In the genomic region with DNA sequence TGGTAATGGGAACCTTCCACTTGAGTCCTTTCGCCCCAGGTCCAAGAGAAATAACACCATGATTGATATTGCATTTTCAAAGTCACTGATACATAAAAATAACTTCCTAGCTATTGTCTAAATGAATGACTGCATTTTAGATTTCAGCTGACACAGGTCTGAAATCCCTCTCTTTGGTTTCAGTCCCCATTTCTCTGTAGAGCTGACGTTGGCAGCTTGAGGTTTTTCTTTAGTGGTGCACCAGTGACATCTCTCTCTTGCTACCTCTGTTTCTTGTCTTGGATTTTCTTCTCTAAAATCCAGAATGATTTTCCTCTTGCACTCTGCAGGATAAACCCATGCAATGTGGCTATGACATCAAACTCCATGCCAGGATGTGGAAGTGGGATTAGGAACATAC, we compare ENCODE assay signal across 25 cellular contexts. TPM values are rescaled to one million over a fixed set of nuclear protein-coding genes. Genes with fewer than 3 reads are reported as not detected.
A peak's percentile ranks its signal among the peaks of the same experiment; 100 is the strongest.
DNase-seq lines count a peak whose midpoint lies in the region; ATAC-seq, FAIRE-seq and TF ChIP-seq lines count a peak whose summit lies in the region.
"Had no signal": no experiment of that assay in that cellular context is flagged by ENCODE, and none has a peak within 500 bp of the region (broad histone marks: within the 10 kb centered on the region; RNA-seq: fewer than 3 reads in every experiment).

No MANE protein-coding gene starts in this region.

- SMC1A ChIA-PET in GM12878 (lab: Charles Lee; ENCODE audit: uncharacterized antibody, unreplicated experiment), result interaction anchor here (1.0 to 10.5 kb wide), 14 partner anchors 9 to 99 kb away, joined by 3 to 103 read pairs (median 6); no protein-coding TSS in a partner anchor

- in situ Hi-C loops in GM12878 (cut with MboI), result no loop called here

- intact Hi-C loops in activated CD4-positive, alpha-beta T cell treated with anti-CD3 and anti-CD28 coated beads, Interleukin-2, amount 10 ng/mL, durations not matched to agents 24 days and 14 days (cut with micrococcal nuclease), result loop anchor here (2.0 to 5.0 kb wide), 2 partner anchors 30 to 93 kb away; no protein-coding TSS in a partner anchor
- intact Hi-C loops in GM12878 (cut with micrococcal nuclease; ENCODE audit: unreplicated experiment) (loop anchor here (5.0 kb wide), 2 partner anchors 53 to 83 kb away; no protein-coding TSS in a partner anchor), thyroid gland (cut with DNase I) (no loop called here), Calu3 (cut with micrococcal nuclease; ENCODE audit: unreplicated experiment) (no loop called here)

- H3K9me3 ChIP-seq in DND-41 (ENCODE audit: insufficient read depth, low read length, severe bottlenecking), result no peaks in the 10 kb centered on the region
- no peaks in the 10 kb centered on the region; the same call in 2 of the 3 replicates for H3K9me3 ChIP-seq in GM12878 (replicated peaks; ENCODE audit: control insufficient read depth, insufficient read depth, low read length)
- no peaks in the 10 kb centered on the region for H3K9me3 ChIP-seq in thyroid gland
- H3K9me3 ChIP-seq: body of pancreas, upper lobe of left lung had no signal

- CTCF ChIA-PET in GM12878 (lab: Yijun Ruan, JAX), result interaction anchor here (0.8 to 4.3 kb wide), 7 partner anchors 11 to 99 kb away, joined by 3 to 21 read pairs (median 3); no protein-coding TSS in a partner anchor
- CTCF ChIA-PET in Calu3 (lab: Charles Lee), result no interaction called here

- 59% methylated on average over 2 of the region's 2 CpGs for WGBS in GM12878 (ENCODE audit: insufficient coverage, insufficient replicate concordance, low lambda C conversion rate, missing lambda C conversion rate)
- WGBS in thyroid gland, 2 donors, result 85 to 91% methylated on average over 2 of the region's 2 CpGs

- ATAC-seq in DND-41 (ENCODE audit: insufficient read depth, low read depth), result no peak
- ATAC-seq in GM12878, result peak; percentile 6; the same call in 1 of the 3 replicates
- ATAC-seq: body of pancreas had no signal

- H3K9me3 Mint-ChIP-seq in activated CD4-positive, alpha-beta T cell treated with anti-CD3 and anti-CD28 coated beads, Interleukin-2, amount 10 ng/mL, durations not matched to agents 24 days and 14 days, result peaks cover 9% of the 10 kb centered on the region
- H3K9me3 Mint-ChIP-seq in Calu3 (ENCODE audit: low read depth, unreplicated experiment), result no peaks in the 10 kb centered on the region

- H3K27ac Mint-ChIP-seq in activated CD4-positive, alpha-beta T cell treated with anti-CD3 and anti-CD28 coated beads, Interleukin-2, amount 10 ng/mL, durations not matched to agents 24 days and 14 days, result peak overlapping the region; percentile 18
- no peak overlapping the region for H3K27ac Mint-ChIP-seq in Calu3 (ENCODE audit: unreplicated experiment)

- H3K4me3 ChIP-seq in DND-41 (ENCODE audit: low read depth in 1 of 2, low read length in 2 of 2) (no peak overlapping the region), GM12878 (no peak overlapping the region), thyroid gland (replicated peaks in 1 of 3) (no peak overlapping the region)
- H3K4me3 ChIP-seq: body of pancreas, upper lobe of left lung had no signal

- H3K4me3 Mint-ChIP-seq in activated CD4-positive, alpha-beta T cell treated with anti-CD3 and anti-CD28 coated beads, Interleukin-2, amount 10 ng/mL, durations not matched to agents 24 days and 14 days, result peak overlapping the region; percentile 3
- no peak overlapping the region for H3K4me3 Mint-ChIP-seq in Calu3 (ENCODE audit: low read depth, unreplicated experiment)

- no peak for TF ChIP-seq EP300 in GM12878 (IDR thresholded peaks at IDR 0.05; ENCODE audit: borderline replicate concordance in 1 of 2, control insufficient read depth in 1 of 2, low read depth in 2 of 2, low read length in 2 of 2)

- TF ChIP-seq CTCF in DND-41 (IDR thresholded peaks at IDR 0.05; ENCODE audit: borderline replicate concordance, extremely low read depth, low read length, poor library complexity, severe bottlenecking) (no peak), GM12878 (IDR thresholded peaks at IDR 0.05 in 2 of 3, conservative IDR thresholded peaks at IDR 0.05 in 1 of 3; ENCODE audit: control insufficient read depth in 2 of 3, extremely low read depth in 1 of 3, insufficient read depth in 1 of 3, low read depth in 3 of 3, low read length in 3 of 3) (no peak), thyroid gland (IDR thresholded peaks at IDR 0.05) (no peak), Calu3 (IDR thresholded peaks at IDR 0.05; ENCODE audit: unreplicated experiment) (no peak)

- H3K79me2 ChIP-seq in DND-41 (ENCODE audit: insufficient read depth, low read length), result no peaks in the 10 kb centered on the region
- H3K79me2 ChIP-seq in GM12878 (ENCODE audit: control insufficient read depth, insufficient read depth, low read length), result no peaks in the 10 kb centered on the region

- H3K4me2 ChIP-seq in DND-41 (ENCODE audit: insufficient read depth, low read length), result no peak overlapping the region
- 0 out of 2 replicates have a peak overlapping the region, but pooled peaks have one; percentile 7 for H3K4me2 ChIP-seq in GM12878 (ENCODE audit: control insufficient read depth, insufficient read depth)

- POLR2A ChIA-PET in GM12878 (lab: Charles Lee), result interaction anchor here (0.6 to 2.4 kb wide), 7 partner anchors 9 to 78 kb away, joined by 3 to 9 read pairs (median 5); no protein-coding TSS in a partner anchor

- H3K4me1 Mint-ChIP-seq in activated CD4-positive, alpha-beta T cell treated with anti-CD3 and anti-CD28 coated beads, Interleukin-2, amount 10 ng/mL, durations not matched to agents 24 days and 14 days, result peaks cover 61% of the 10 kb centered on the region
- peaks cover 8% of the 10 kb centered on the region for H3K4me1 Mint-ChIP-seq in Calu3 (ENCODE audit: low read depth, unreplicated experiment)

- H3K27me3 Mint-ChIP-seq in activated CD4-positive, alpha-beta T cell treated with anti-CD3 and anti-CD28 coated beads, Interleukin-2, amount 10 ng/mL, durations not matched to agents 24 days and 14 days, result no peaks in the 10 kb centered on the region
- H3K27me3 Mint-ChIP-seq in Calu3 (ENCODE audit: unreplicated experiment), result peaks cover 16% of the 10 kb centered on the region

- no peaks in the 10 kb centered on the region for H4K20me1 ChIP-seq in DND-41 (ENCODE audit: insufficient read depth, low read length)
- H4K20me1 ChIP-seq in GM12878 (ENCODE audit: control insufficient read depth, insufficient read depth), result no peaks in the 10 kb centered on the region

- H3K9ac ChIP-seq in DND-41 (ENCODE audit: low read depth, low read length) (no peak overlapping the region), GM12878 (ENCODE audit: control insufficient read depth, insufficient read depth, low read length) (no peak overlapping the region)

- DNase-seq in activated CD4-positive, alpha-beta T cell treated with anti-CD3 and anti-CD28 coated beads, Interleukin-2, amount 10 ng/mL, durations not matched to agents 24 days and 14 days, result peak; percentile 71
- DNase-seq in activated CD4-positive, alpha-beta T cell treated with anti-CD3 and anti-CD28 coated beads, Interleukin-2, amount 50 U/mL, for 4 hours, result no peak
- DNase-seq in DND-41 (no peak), RPMI8226 (peak; percentile 40), GM12878 (ENCODE audit: low read depth, low spot score) (no peak), thyroid gland (no peak), H54 (ENCODE audit: insufficient read length, low spot score) (no peak), Calu3 (no peak)
- DNase-seq: 8988T; activated CD8-positive, alpha-beta memory T cell treated with anti-CD3 and anti-CD28 coated beads for 24 hours; body of pancreas; COR-L47; effector CD4-positive, alpha-beta T cell; erythroblast; mesendoderm; NCI-H1048; NCI-H1694 treated with DMSO at 0.1 percent for 48 hours; NCI-H2171 treated with DMSO at 0.1 percent for 48 hours; NCI-H526; retina; small intestine; stimulated activated CD4-positive, alpha-beta T cell treated with anti-CD3 and anti-CD28 coated beads, Interleukin-1b, Interleukin-23, amount 100 ng/mL, for 48 hours had no signal

- H3K27me3 ChIP-seq in DND-41 (ENCODE audit: insufficient read depth, low read length, poor library complexity) (no peaks in the 10 kb centered on the region), GM12878 (replicated peaks in 1 of 2; ENCODE audit: control insufficient read depth in 2 of 2, insufficient read depth in 2 of 2, low read length in 1 of 2) (no peaks in the 10 kb centered on the region), thyroid gland (no peaks in the 10 kb centered on the region)
- H3K27me3 ChIP-seq: body of pancreas, upper lobe of left lung had no signal

- no peak for TF ChIP-seq RAD21 in GM12878 (IDR thresholded peaks at IDR 0.05; ENCODE audit: insufficient read depth, low read depth, low read length)

- H3K36me3 ChIP-seq in DND-41 (ENCODE audit: insufficient read depth, low read length), result no peaks in the 10 kb centered on the region
- H3K36me3 ChIP-seq in GM12878 (ENCODE audit: control insufficient read depth in 2 of 2, insufficient read depth in 2 of 2, low read length in 1 of 2), result no peaks in the 10 kb centered on the region
- no peaks in the 10 kb centered on the region for H3K36me3 ChIP-seq in thyroid gland
- H3K36me3 ChIP-seq: upper lobe of left lung had no signal

- TF ChIP-seq POLR2A in GM12878 (IDR thresholded peaks at IDR 0.05; ENCODE audit: low read depth, low read length), result no peak
- TF ChIP-seq POLR2A in thyroid gland (IDR thresholded peaks at IDR 0.05), result no peak
- no peak for TF ChIP-seq POLR2A in H54 (IDR thresholded peaks at IDR 0.05; ENCODE audit: low read depth, low read length)

- BruUV-seq in GM12878 (replicated peaks; lab: Mats Ljungman, UMichigan), result no TSS peak
- BruUV-seq in Calu3 (replicated peaks; lab: Mats Ljungman, UMichigan), result no TSS peak

- no peak for FAIRE-seq in GM12878 (lab: Jason Lieb, UNC)
- no peak for FAIRE-seq in H54 (lab: Jason Lieb, UNC)
- FAIRE-seq: HepG2, small intestine had no signal

- H2AFZ ChIP-seq in DND-41 (ENCODE audit: low read depth, low read length) (no peak overlapping the region), GM12878 (ENCODE audit: control insufficient read depth, low read depth, low read length) (no peak overlapping the region)

- RAD21 ChIA-PET in GM12878 (lab: Charles Lee; ENCODE audit: unreplicated experiment), result interaction anchor here (0.9 to 1.9 kb wide), 6 partner anchors 14 to 84 kb away, joined by 3 to 7 read pairs (median 4); no protein-coding TSS in a partner anchor

- 0 out of 2 replicates have a peak overlapping the region, but pooled peaks have one; percentile 4 for H3K27ac ChIP-seq in DND-41 (ENCODE audit: low read length)
- H3K27ac ChIP-seq in GM12878 (ENCODE audit: control insufficient read depth, insufficient read depth), result no peak overlapping the region
- no peak overlapping the region for H3K27ac ChIP-seq in thyroid gland
- H3K27ac ChIP-seq: body of pancreas, HL-60 had no signal

- peaks cover 7% of the 10 kb centered on the region for H3K36me3 Mint-ChIP-seq in activated CD4-positive, alpha-beta T cell treated with anti-CD3 and anti-CD28 coated beads, Interleukin-2, amount 10 ng/mL, durations not matched to agents 24 days and 14 days (ENCODE audit: low read depth)
- no peaks in the 10 kb centered on the region for H3K36me3 Mint-ChIP-seq in Calu3 (ENCODE audit: insufficient read depth, unreplicated experiment)

- H3K4me1 ChIP-seq in DND-41 (ENCODE audit: insufficient read depth, low read length), result peaks cover 48% of the 10 kb centered on the region
- peaks cover 56% of the 10 kb centered on the region for H3K4me1 ChIP-seq in GM12878 (ENCODE audit: control insufficient read depth, insufficient read depth, low read length)
- H3K4me1 ChIP-seq in thyroid gland, result peaks cover 11 to 25% of the 10 kb centered on the region in 2 donors

RNA-seq across cellular contexts. Expression of a gene that starts 31.7 kb away (rescaled TPM):
- 28.4 and 30.3 TPM in 2 replicates for total RNA-seq in activated CD4-positive, alpha-beta T cell treated with anti-CD3 and anti-CD28 coated beads, Interleukin-2, amount 10 ng/mL, durations not matched to agents 24 days and 14 days
- total RNA-seq in GM12878 (2013; cell fraction: nucleolus; rRNA removed), result 727 and 773 TPM in 2 replicates
- 75.1 and 77.9 TPM in 2 replicates for total RNA-seq in GM12878 (2014; rRNA removed)
- 58.7 and 61.4 TPM in 2 replicates for total RNA-seq in GM12878 (2014; rRNA removed; fragmentation: Illumina TruSeq; extraction: Trizol)
- 99.6 and 107 TPM in 2 replicates for total RNA-seq in GM12878 (2021)
- 41.0 TPM for polyA plus RNA-seq in GM12878 (2011; ENCODE audit: low read depth)
- polyA plus RNA-seq in GM12878 (2011; rRNA removed), result 74.4 and 102 TPM in 2 replicates
- polyA plus RNA-seq in GM12878 (2011; cell fraction: cytosol; rRNA removed), result 126 and 169 TPM in 2 replicates
- polyA plus RNA-seq in GM12878 (2011; cell fraction: nucleus; rRNA removed), result 326 and 357 TPM in 2 replicates
- 51.9 and 68.0 TPM in 2 replicates for polyA plus RNA-seq in GM12878 (2012)
- polyA plus RNA-seq in GM12878 (2014; fragmentation: Illumina TruSeq; extraction: Trizol), result 60.0 and 68.0 TPM in 2 replicates
- polyA plus RNA-seq in GM12878 (2014; fragmentation: Nextera tagmentation; extraction: Ambion mirVana), result 10 to 100 TPM; 20.2 to 26.0 TPM
- polyA plus RNA-seq in GM12878 (2014; rRNA removed), result 42.4 and 44.0 TPM in 2 replicates
- 10 to 100 TPM; 59.9 to 64.7 TPM for polyA plus RNA-seq in GM12878 (2016; fragmentation: Nextera tagmentation; extraction: Ambion mirVana)
- 515 and 644 TPM in 2 replicates for polyA minus RNA-seq in GM12878 (2011; rRNA and poly(A)+ RNA removed)
- polyA minus RNA-seq in GM12878 (2011; cell fraction: cytosol; rRNA and poly(A)+ RNA removed), result 113 and 121 TPM in 2 replicates
- 258 and 338 TPM in 2 replicates for polyA minus RNA-seq in GM12878 (2011; cell fraction: nucleus; rRNA and poly(A)+ RNA removed)
- total RNA-seq in thyroid gland, result 10 to 100 TPM; 19.6 to 73.8 (median 53.6) TPM
- 5.9 and 6.1 TPM in 2 replicates for total RNA-seq in Calu3 (2022)

Comparison
In these comparisons a context has a peak if more than half of its experiments do, and no peak if none do; other contexts are left out.
1. DNase-seq: peak in activated CD4-positive, alpha-beta T cell treated with anti-CD3 and anti-CD28 coated beads, Interleukin-2, amount 10 ng/mL, durations not matched to agents 24 days and 14 days (single experiment) and RPMI8226 (single experiment); none in activated CD4-positive, alpha-beta T cell treated with anti-CD3 and anti-CD28 coated beads, Interleukin-2, amount 50 U/mL, for 4 hours (0 of 2), DND-41 (single experiment), GM12878 (single experiment), thyroid gland (0 of 2), H54 (single experiment) and Calu3 (single experiment).
2. intact Hi-C loops: an anchor here in activated CD4-positive, alpha-beta T cell treated with anti-CD3 and anti-CD28 coated beads, Interleukin-2, amount 10 ng/mL, durations not matched to agents 24 days and 14 days (2.0 to 5.0 kb wide) and GM12878 (5.0 kb wide); none called in thyroid gland and Calu3.